In the genomic region with DNA sequence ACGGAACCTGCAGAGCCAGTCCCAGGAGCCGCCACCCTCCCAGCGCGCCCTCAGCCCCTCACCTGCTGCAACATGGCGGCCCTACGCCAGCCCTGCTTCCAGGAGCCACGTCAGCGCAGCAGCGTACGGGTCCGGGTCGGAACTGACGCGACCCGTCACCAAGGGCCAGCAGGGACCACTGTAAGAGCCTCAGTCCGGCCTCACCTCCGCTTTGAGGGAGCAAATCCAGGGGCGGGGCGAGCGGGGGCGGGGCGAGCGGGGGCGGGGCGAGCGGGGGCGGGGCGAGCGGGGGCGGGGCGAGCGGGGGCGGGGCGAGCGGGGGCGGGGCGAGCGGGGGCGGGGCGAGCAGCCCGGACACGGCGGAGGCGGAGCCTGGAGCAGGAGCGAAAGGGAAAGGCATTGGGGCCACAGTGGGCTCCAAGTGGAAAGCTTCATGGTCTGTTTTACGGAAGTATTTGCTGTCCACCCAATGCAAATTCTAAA, we compare ENCODE assay signal across 8 cellular contexts. TPM values are rescaled to one million over a fixed set of nuclear protein-coding genes. Genes with fewer than 3 reads are reported as not detected.
A peak's percentile ranks its signal among the peaks of the same experiment; 100 is the strongest.
DNase-seq lines count a peak whose midpoint lies in the region; ATAC-seq and TF ChIP-seq lines count a peak whose summit lies in the region.
"Not testable (repeated sequence)": the region's sequence is repeated elsewhere in the genome, so short reads cannot be mapped to it uniquely, and the experiment has no call there.

A gene (minus strand): TSS at position 109 of the 483 bp plus-strand sequence. CDS start 35 bp downstream, at position 74.

- H3K27ac Mint-ChIP-seq in T-helper 2 cell treated with Interferon-gamma antibody and Interleukin-4, amounts not matched to agents 5 μg/mL and 100 μg/mL, for 36 hours, result peak within 1 kb of the TSS; percentile 96

- H3K4me3 Mint-ChIP-seq in T-helper 2 cell treated with Interferon-gamma antibody and Interleukin-4, amounts not matched to agents 5 μg/mL and 100 μg/mL, for 36 hours, result peak within 1 kb of the TSS; percentile 96

- peak within 1 kb of the TSS; percentile 46 for H2BK120ac ChIP-seq in trophoblast cell (ENCODE audit: insufficient read depth, low read length, poor library complexity)

- not testable (repeated sequence) for H2BK12ac ChIP-seq in trophoblast cell (ENCODE audit: low read length)

- intact Hi-C loops in left cardiac atrium (cut with DNase I); testis (cut with DNase I; ENCODE audit: low total_unique reads): not testable (repeated sequence)

- not testable (repeated sequence) for TF ChIP-seq CTCF in testis (IDR thresholded peaks at IDR 0.05)

- not testable (repeated sequence) for H3K36me3 ChIP-seq in trophoblast cell (ENCODE audit: control insufficient read depth in 1 of 2, insufficient read depth in 2 of 2, low read length in 2 of 2); testis (ENCODE audit: low read depth, missing control alignments)

- DNase-seq in NCI-H1105 treated with DMSO at 0.1 percent for 48 hours (lab: John Stamatoyannopoulos, UW) (peak; percentile 80), amygdala (lab: John Stamatoyannopoulos, UW) (peak in 52 of 56 donors; percentile 7 to 80 (median 52)), left cardiac atrium (peak; percentile 79), trophoblast cell (peak; percentile 83 to 86), testis (peak; percentile 80)
- DNase-seq in T-helper 2 cell treated with Interferon-gamma antibody and Interleukin-4, amounts not matched to agents 5 μg/mL and 100 μg/mL, for 36 hours (ENCODE audit: low spot score), result peak; percentile 72

- H3K27me3 Mint-ChIP-seq in T-helper 2 cell treated with Interferon-gamma antibody and Interleukin-4, amounts not matched to agents 5 μg/mL and 100 μg/mL, for 36 hours (ENCODE audit: low read depth), result not testable (repeated sequence)

- H2BK5ac ChIP-seq in trophoblast cell (ENCODE audit: low read depth, low read length, poor library complexity), result not testable (repeated sequence)

- H3K4me3 ChIP-seq in trophoblast cell (ENCODE audit: low read depth, low read length) (peak within 1 kb of the TSS; percentile 97), testis (peak within 1 kb of the TSS; percentile 87 to 89)

- not testable (repeated sequence) for H2AK5ac ChIP-seq in trophoblast cell (ENCODE audit: low read length)

- peak within 1 kb of the TSS; percentile 70 for H3K14ac ChIP-seq in trophoblast cell (ENCODE audit: low read length)

- not testable (repeated sequence) for H3K18ac ChIP-seq in trophoblast cell (ENCODE audit: low read length)

- not testable (repeated sequence) for H3K79me2 ChIP-seq in trophoblast cell (ENCODE audit: control insufficient read depth, insufficient read depth, low read length, poor library complexity)

- TF ChIP-seq POLR2A in GM10847 (IDR thresholded peaks at IDR 0.05; ENCODE audit: extremely low read depth, insufficient read length), result peak; percentile 23
- TF ChIP-seq POLR2A in testis (IDR thresholded peaks at IDR 0.05), result not testable (repeated sequence)

- not testable (repeated sequence) for H3K4ac ChIP-seq in trophoblast cell (ENCODE audit: low read depth, low read length)

- H3K4me2 ChIP-seq in trophoblast cell (ENCODE audit: low read length), result peak within 1 kb of the TSS; percentile 75

- H3K9me3 Mint-ChIP-seq in T-helper 2 cell treated with Interferon-gamma antibody and Interleukin-4, amounts not matched to agents 5 μg/mL and 100 μg/mL, for 36 hours, result not testable (repeated sequence)

- peak within 1 kb of the TSS; percentile 52 for H3K9ac ChIP-seq in trophoblast cell (ENCODE audit: low read length)

- WGBS in trophoblast cell (ENCODE audit: extremely low coverage, insufficient coverage, insufficient read length), result no CpG with 5 or more reads among the region's 46 CpGs
- 1 to 2% methylated on average over 20 to 23 of the region's 46 CpGs for WGBS in testis, 2 donors

- H3K27ac ChIP-seq in trophoblast cell (ENCODE audit: low read depth, low read length), result peak within 1 kb of the TSS; percentile 9
- H3K27ac ChIP-seq in testis, result peak within 1 kb of the TSS; percentile 77 to 80

- peak within 1 kb of the TSS; percentile 10 for H4K91ac ChIP-seq in trophoblast cell (ENCODE audit: low read depth, low read length)

- H3K4me1 Mint-ChIP-seq in T-helper 2 cell treated with Interferon-gamma antibody and Interleukin-4, amounts not matched to agents 5 μg/mL and 100 μg/mL, for 36 hours (ENCODE audit: low read depth), result peaks cover 13% of the 10 kb centered on the region

- not testable (repeated sequence) for H3K79me1 ChIP-seq in trophoblast cell (ENCODE audit: low read length)

- H3K36me3 Mint-ChIP-seq in T-helper 2 cell treated with Interferon-gamma antibody and Interleukin-4, amounts not matched to agents 5 μg/mL and 100 μg/mL, for 36 hours (ENCODE audit: low read depth), result peaks cover 11% of the 10 kb centered on the region

- not testable (repeated sequence) for H3K9me3 ChIP-seq in trophoblast cell (ENCODE audit: insufficient read depth, low read depth, low read length); testis

- ATAC-seq in HG02678 (IDR thresholded peaks at IDR 0.05; ENCODE audit: unreplicated experiment) (peak; percentile 84), left cardiac atrium (peak; percentile 92)

- H2AFZ ChIP-seq in trophoblast cell (ENCODE audit: insufficient read depth, low read length, poor library complexity), result peak within 1 kb of the TSS; percentile 50

- H3K23ac ChIP-seq in trophoblast cell (ENCODE audit: low read length), result not testable (repeated sequence)

- not testable (repeated sequence) for H3K27me3 ChIP-seq in trophoblast cell (ENCODE audit: insufficient read depth, low read length); testis

- H4K12ac ChIP-seq in trophoblast cell (ENCODE audit: low read depth, low read length), result not testable (repeated sequence)

- H3K4me1 ChIP-seq in trophoblast cell (ENCODE audit: control insufficient read depth in 1 of 2, insufficient read depth in 2 of 2, low read length in 2 of 2); testis: not testable (repeated sequence)

- peak within 1 kb of the TSS; percentile 71 for H4K8ac ChIP-seq in trophoblast cell (ENCODE audit: low read depth, low read length)

RNA-seq across cellular contexts. Expression of the gene that starts here (rescaled TPM):
- total RNA-seq in left cardiac atrium (10 to 100 TPM in 1 of 2 donors, 1 to 10 TPM in 1; 5.7 to 10.6 TPM), testis (10 to 100 TPM; 41.1 to 48.6 TPM)
- polyA plus RNA-seq in trophoblast cell (2013), result 4.7 and 4.8 TPM in 2 replicates
- polyA plus RNA-seq in testis (ENCODE audit: insufficient read depth, low read depth, low replicate concordance), result 6.3 TPM

Comparison
In these comparisons a context has a peak if more than half of its experiments do, and no peak if none do; other contexts are left out.
1. Peak in every context shown above with its lines: DNase-seq, ATAC-seq, H3K4me3 ChIP-seq and H3K27ac ChIP-seq.